Comparison of ENCODE assay signal across 22 cellular contexts in genomic region chr2:71283131-71283530, GRCh38.
"Had no signal": no experiment of that assay in that cellular context is flagged by ENCODE, and none has a peak within 500 bp of the region (broad histone marks: within the 10 kb centered on the region; RNA-seq: fewer than 3 reads in every experiment).

No MANE protein-coding gene starts in this region.

- H3K27ac ChIP-seq: coronary artery, esophagus muscularis mucosa, foreskin keratinocyte, lower lobe of right lung had no signal

- H3K4me1 ChIP-seq: foreskin keratinocyte, lower lobe of right lung had no signal

- H3K9me3 ChIP-seq: esophagus muscularis mucosa, heart right ventricle, lower lobe of right lung, mucosa of descending colon had no signal

- ATAC-seq: foreskin keratinocyte, lower lobe of right lung had no signal

- DNase-seq: dorsolateral prefrontal cortex; effector CD4-positive, alpha-beta T cell; effector memory CD4-positive, alpha-beta T cell; foreskin keratinocyte; glutamatergic neuron; heart right ventricle; hippocampal formation; islet precursor cell; kidney; kidney glomerular epithelial cell; left colon; left ventricle myocardium superior; lower lobe of right lung; mesenchymal stem cell; naive B cell; naive thymus-derived CD8-positive, alpha-beta T cell had no signal

- H3K4me3 ChIP-seq: coronary artery, dorsolateral prefrontal cortex, esophagus muscularis mucosa, heart right ventricle, lower lobe of right lung, mucosa of descending colon had no signal

- H3K27me3 ChIP-seq: dorsolateral prefrontal cortex had no signal

- H3K36me3 ChIP-seq: esophagus muscularis mucosa, heart right ventricle, lower lobe of right lung had no signal

- FAIRE-seq: colon, endothelial cell of umbilical vein, frontal cortex, kidney had no signal
